ENCODE assay signal across 9 cellular contexts in genomic region chr5:146048994-146049703, GRCh38. TPM values are rescaled to one million over a fixed set of nuclear protein-coding genes. Genes with fewer than 3 reads are reported as not detected.
DNase-seq lines count a peak whose midpoint lies in the region; ATAC-seq and TF ChIP-seq lines count a peak whose summit lies in the region.
"Had no signal": no experiment of that assay in that cellular context is flagged by ENCODE, and none has a peak within 500 bp of the region (broad histone marks: within the 10 kb centered on the region; RNA-seq: fewer than 3 reads in every experiment).

No MANE protein-coding gene starts in this region.

- H3K27me3 ChIP-seq in SK-N-SH (ENCODE audit: insufficient read depth): no peaks in the 10 kb centered on the region

- no peak overlapping the region for H3K27ac ChIP-seq in SK-N-SH (ENCODE audit: low read depth in 2 of 2, low read length in 1 of 2)
- H3K27ac ChIP-seq: epithelial cell of prostate had no signal

- CTCF ChIA-PET in SK-N-SH (lab: Yijun Ruan, JAX): interaction anchor here (0.7 to 3.6 kb wide), 17 partner anchors 9 to 1842 kb away, joined by 3 to 13 read pairs (median 4); no protein-coding TSS in a partner anchor

- no peaks in the 10 kb centered on the region for H3K9me2 ChIP-seq in SK-N-SH

- peak; percentile 37 for DNase-seq in stimulated activated CD4-positive, alpha-beta T cell treated with anti-CD3 and anti-CD28 coated beads, Interleukin-15, amount 100 ng/mL, for 24 hours
- no peak for DNase-seq in stimulated activated CD4-positive, alpha-beta T cell treated with anti-CD3 and anti-CD28 coated beads, Interleukin-12 subunit alpha, Interleukin-12 subunit beta, amount 100 ng/mL, for 4 hours
- DNase-seq in NCI-H1048 (lab: John Stamatoyannopoulos, UW): peak; percentile 15
- DNase-seq in SK-N-SH: peak; percentile 74
- DNase-seq in fibroblast of pulmonary artery (ENCODE audit: low read depth): peak; percentile 89
- DNase-seq in occipital lobe (lab: John Stamatoyannopoulos, UW): peak; percentile 24
- DNase-seq in OCI-M2 (lab: John Stamatoyannopoulos, UW; ENCODE audit: unreplicated experiment): no peak

- H3K4me3 ChIP-seq in SK-N-SH (ENCODE audit: low read depth in 2 of 2, low read length in 1 of 2): no peak overlapping the region; a peak in 1 of 4 replicates
- no peak overlapping the region for H3K4me3 ChIP-seq in fibroblast of pulmonary artery (replicated peaks; ENCODE audit: low read depth, low read length)

- no peaks in the 10 kb centered on the region for H3K9me3 ChIP-seq in SK-N-SH

- WGBS in SK-N-SH (ENCODE audit: low lambda C conversion rate): 77% methylated on average over 14 of the region's 15 CpGs

- H3K4me1 ChIP-seq in SK-N-SH (ENCODE audit: control insufficient read depth in 1 of 2, insufficient read depth in 2 of 2, low read depth in 1 of 2, low read length in 1 of 2): no peaks in the 10 kb centered on the region; a peak in 2 of 4 replicates

- POLR2A ChIA-PET in SK-N-SH (lab: Yijun Ruan, JAX): no interaction called here

- no peaks in the 10 kb centered on the region for H3K36me3 ChIP-seq in SK-N-SH (replicated peaks in 1 of 2; ENCODE audit: control insufficient read depth in 1 of 2, insufficient read depth in 2 of 2, low read length in 1 of 2)

- no peak overlapping the region for H3K4me2 ChIP-seq in SK-N-SH

- TF ChIP-seq EP300 in SK-N-SH (IDR thresholded peaks at IDR 0.05; ENCODE audit: borderline replicate concordance in 1 of 2, low read depth in 1 of 2, low read length in 1 of 2): no peak

- TF ChIP-seq CTCF in SK-N-SH (IDR thresholded peaks at IDR 0.05) (peak; percentile 80), fibroblast of pulmonary artery (IDR thresholded peaks at IDR 0.05; ENCODE audit: low read length, missing control alignments) (peak; percentile 88)

- no peak for ATAC-seq in GM19328 (IDR thresholded peaks at IDR 0.05; ENCODE audit: unreplicated experiment)

- no peaks in the 10 kb centered on the region for H3K79me2 ChIP-seq in SK-N-SH (ENCODE audit: insufficient read depth)

- H4K20me1 ChIP-seq in SK-N-SH (ENCODE audit: insufficient read depth): no peaks in the 10 kb centered on the region

- no peak overlapping the region for H3K9ac ChIP-seq in SK-N-SH

- H2AFZ ChIP-seq in SK-N-SH (ENCODE audit: low read depth): no peak overlapping the region

- peak; percentile 93 for TF ChIP-seq RAD21 in SK-N-SH (IDR thresholded peaks at IDR 0.05; ENCODE audit: low read length)

- no peaks in the 10 kb centered on the region for H3F3A ChIP-seq in SK-N-SH (replicated peaks; ENCODE audit: insufficient read depth)

TF ChIP-seq in SK-N-SH, 30 proteins besides CTCF, POLR2A, EP300 and RAD21:
- TF ChIP-seq YY1 (IDR thresholded peaks at IDR 0.05; ENCODE audit: low read depth) (no peak), FOSL2 (IDR thresholded peaks at IDR 0.05; ENCODE audit: borderline replicate concordance, low read depth) (no peak), MAX (IDR thresholded peaks at IDR 0.05; ENCODE audit: low read depth) (no peak), ELF1 (IDR thresholded peaks at IDR 0.05) (no peak), GATA2 (CRISPR knock-in tag; IDR thresholded peaks at IDR 0.05) (no peak), SMC3 (IDR thresholded peaks at IDR 0.05; ENCODE audit: low read depth, low read length) (peak; percentile 80), USF1 (IDR thresholded peaks at IDR 0.05; ENCODE audit: borderline replicate concordance, low read depth) (peak; percentile 51; the same call in 1 of the 2 replicates), CHD2 (IDR thresholded peaks at IDR 0.05; ENCODE audit: low read length, partially characterized antibody) (no peak), RFX5 (IDR thresholded peaks at IDR 0.05; ENCODE audit: low read length) (no peak), JUND (IDR thresholded peaks at IDR 0.05) (no peak)
- TF ChIP-seq, protein P1, sequence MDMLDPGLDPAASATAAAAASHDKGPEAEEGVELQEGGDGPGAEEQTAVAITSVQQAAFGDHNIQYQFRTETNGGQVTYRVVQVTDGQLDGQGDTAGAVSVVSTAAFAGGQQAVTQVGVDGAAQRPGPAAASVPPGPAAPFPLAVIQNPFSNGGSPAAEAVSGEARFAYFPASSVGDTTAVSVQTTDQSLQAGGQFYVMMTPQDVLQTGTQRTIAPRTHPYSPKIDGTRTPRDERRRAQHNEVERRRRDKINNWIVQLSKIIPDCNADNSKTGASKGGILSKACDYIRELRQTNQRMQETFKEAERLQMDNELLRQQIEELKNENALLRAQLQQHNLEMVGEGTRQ (IDR thresholded peaks at IDR 0.05; ENCODE audit: borderline replicate concordance, low read depth, low read length): no peak
- TF ChIP-seq, protein P2, sequence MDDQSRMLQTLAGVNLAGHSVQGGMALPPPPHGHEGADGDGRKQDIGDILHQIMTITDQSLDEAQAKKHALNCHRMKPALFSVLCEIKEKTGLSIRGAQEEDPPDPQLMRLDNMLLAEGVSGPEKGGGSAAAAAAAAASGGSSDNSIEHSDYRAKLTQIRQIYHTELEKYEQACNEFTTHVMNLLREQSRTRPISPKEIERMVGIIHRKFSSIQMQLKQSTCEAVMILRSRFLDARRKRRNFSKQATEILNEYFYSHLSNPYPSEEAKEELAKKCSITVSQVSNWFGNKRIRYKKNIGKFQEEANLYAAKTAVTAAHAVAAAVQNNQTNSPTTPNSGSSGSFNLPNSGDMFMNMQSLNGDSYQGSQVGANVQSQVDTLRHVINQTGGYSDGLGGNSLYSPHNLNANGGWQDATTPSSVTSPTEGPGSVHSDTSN (IDR thresholded peaks at IDR 0.05): no peak
TF ChIP-seq in SK-N-SH: peak in this region for 2.

RNA-seq across cellular contexts. Expression of gene PLAC8L1, which starts 56.2 kb away (rescaled TPM):
- 0.21 and 0.55 TPM in 2 replicates for polyA plus RNA-seq in SK-N-SH (2012; rRNA removed)
- 0.14 and 0.21 TPM in 2 replicates for polyA plus RNA-seq in SK-N-SH (2012; cell fraction: cytosol; rRNA removed)
- 4.9 and 15.0 TPM in 2 replicates for polyA plus RNA-seq in SK-N-SH (2012; cell fraction: nucleus; rRNA removed)
- not detected for total RNA-seq in occipital lobe

Comparison
In these comparisons a context has a peak if more than half of its experiments do, and no peak if none do; other contexts are left out.
1. DNase-seq: peak in stimulated activated CD4-positive, alpha-beta T cell treated with anti-CD3 and anti-CD28 coated beads, Interleukin-15, amount 100 ng/mL, for 24 hours (single experiment), NCI-H1048 (single experiment), SK-N-SH (single experiment), fibroblast of pulmonary artery (single experiment) and occipital lobe (single experiment); none in stimulated activated CD4-positive, alpha-beta T cell treated with anti-CD3 and anti-CD28 coated beads, Interleukin-12 subunit alpha, Interleukin-12 subunit beta, amount 100 ng/mL, for 4 hours (single experiment) and OCI-M2 (single experiment).